1 cellular context compared by ENCODE assay signal in the genomic region with DNA sequence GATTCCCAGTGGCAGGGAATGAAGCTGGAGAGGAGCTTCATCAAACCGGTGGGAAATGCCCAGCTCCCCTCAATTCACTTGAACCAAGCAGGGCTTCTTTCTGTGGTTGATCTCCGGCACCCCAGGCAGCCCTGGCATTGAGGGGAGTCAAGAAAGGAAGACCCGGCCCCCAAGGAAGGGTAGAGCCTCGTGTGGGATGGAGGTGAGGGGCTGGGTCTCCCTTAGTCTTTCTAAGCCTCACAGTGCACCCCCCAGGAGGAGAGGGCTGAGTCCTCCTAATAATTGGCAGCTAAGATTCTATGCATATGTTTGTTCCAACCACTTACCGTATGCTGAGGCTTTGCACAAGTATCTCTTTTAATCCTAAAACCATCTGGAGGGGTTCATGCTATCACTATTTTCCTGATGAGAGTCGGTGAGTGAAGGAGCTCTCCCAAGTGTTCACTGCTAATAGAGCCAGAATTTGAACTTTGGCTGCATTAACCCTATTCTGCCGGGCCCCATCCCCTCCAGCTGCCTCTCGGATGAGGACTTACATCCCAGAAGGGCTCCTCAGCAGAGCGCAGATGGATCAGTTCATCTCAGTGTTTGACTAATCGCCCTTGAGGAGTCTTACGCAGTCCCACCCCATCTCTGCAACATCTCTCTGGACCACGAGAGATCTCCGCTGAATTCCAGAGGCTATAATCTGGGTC.
TF ChIP-seq lines count a peak whose summit lies in the region.

No MANE protein-coding gene starts in this region.

TF ChIP-seq in H1, 55 proteins besides CTCF, POLR2A, EP300 and RAD21:
- TF ChIP-seq PHF8 (conservative IDR thresholded peaks at IDR 0.05; ENCODE audit: low read depth, low read length) = no peak
- no peak for TF ChIP-seq ZNF274 (IDR thresholded peaks at IDR 0.05; ENCODE audit: borderline replicate concordance, extremely low read depth, low read length)
- TF ChIP-seq JUN (IDR thresholded peaks at IDR 0.05; ENCODE audit: low read depth, low read length) = no peak
- TF ChIP-seq MAFK (IDR thresholded peaks at IDR 0.05; ENCODE audit: low read depth, low read length) = no peak
- TF ChIP-seq, protein P1, sequence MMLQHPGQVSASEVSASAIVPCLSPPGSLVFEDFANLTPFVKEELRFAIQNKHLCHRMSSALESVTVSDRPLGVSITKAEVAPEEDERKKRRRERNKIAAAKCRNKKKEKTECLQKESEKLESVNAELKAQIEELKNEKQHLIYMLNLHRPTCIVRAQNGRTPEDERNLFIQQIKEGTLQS (IDR thresholded peaks at IDR 0.05; ENCODE audit: insufficient read depth, low read depth, low read length) = no peak
